ENCODE assay signal across 8 cellular contexts in genomic region chr2:32011566-32011960, GRCh38. TPM values are rescaled to one million over a fixed set of nuclear protein-coding genes. Genes with fewer than 3 reads are reported as not detected.
DNase-seq lines count a peak whose midpoint lies in the region; FAIRE-seq and TF ChIP-seq lines count a peak whose summit lies in the region.

No MANE protein-coding gene starts in this region.

- no peaks in the 10 kb centered on the region for H3K27me3 ChIP-seq in Peyer's patch
- no peaks in the 10 kb centered on the region for H3K27me3 ChIP-seq in sigmoid colon

- peaks cover 0 to 5% (median 0%) of the 10 kb centered on the region in 3 donors for H3K36me3 ChIP-seq in Peyer's patch
- H3K36me3 ChIP-seq in sigmoid colon = peaks cover 0 to 23% (median 0%) of the 10 kb centered on the region in 4 donors

- DNase-seq in GM12891 (ENCODE audit: insufficient read length, low spot score) (no peak), Peyer's patch (no peak), epithelial cell of prostate (ENCODE audit: low read depth, low spot score) (no peak), sigmoid colon (no peak), superior temporal gyrus (ENCODE audit: extremely low spot score) (no peak), putamen (ENCODE audit: low spot score) (no peak), occipital lobe (lab: John Stamatoyannopoulos, UW) (no peak)
- no peak for DNase-seq in effector CD8-positive, alpha-beta T cell (lab: John Stamatoyannopoulos, UW)

- no peak for FAIRE-seq in GM12891 (lab: Jason Lieb, UNC)

- TF ChIP-seq POLR2A in GM12891 (IDR thresholded peaks at IDR 0.05; ENCODE audit: low read depth, low read length) (no peak), Peyer's patch (IDR thresholded peaks at IDR 0.05) (no peak), sigmoid colon (IDR thresholded peaks at IDR 0.05) (no peak)

- H3K27ac ChIP-seq in Peyer's patch (peak overlapping the region; percentile 93 to 99 (median 96)), epithelial cell of prostate (peak overlapping the region; percentile 91), sigmoid colon (peak overlapping the region; percentile 91 to 95 (median 92))

- intact Hi-C loops in sigmoid colon (cut with DNase I) = loop anchor here (10.0 kb wide), 1 partner anchor 1787 kb away; no protein-coding TSS in a partner anchor

- WGBS in sigmoid colon, 2 donors = 84 to 89% methylated on average over 4 of the region's 4 CpGs

- H3K9me3 ChIP-seq in Peyer's patch (no peaks in the 10 kb centered on the region), sigmoid colon (no peaks in the 10 kb centered on the region)

- H3K4me1 ChIP-seq in Peyer's patch (peaks cover 3 to 25% (median 6%) of the 10 kb centered on the region in 4 donors), sigmoid colon (peaks cover 3 to 35% (median 23%) of the 10 kb centered on the region in 4 donors)

- TF ChIP-seq CTCF in Peyer's patch (IDR thresholded peaks at IDR 0.05) (no peak), sigmoid colon (IDR thresholded peaks at IDR 0.05) (no peak)

- TF ChIP-seq EP300 in sigmoid colon (IDR thresholded peaks at IDR 0.05) = no peak

- peak overlapping the region; percentile 61 to 99 (median 85) for H3K4me3 ChIP-seq in Peyer's patch
- H3K4me3 ChIP-seq in sigmoid colon = peak overlapping the region; percentile 64 to 97 (median 88)

TF ChIP-seq in GM12891, 5 proteins besides CTCF, POLR2A, EP300 and RAD21:
- TF ChIP-seq TAF1 (IDR thresholded peaks at IDR 0.05; ENCODE audit: low read depth, low read length) (no peak), SPI1 (IDR thresholded peaks at IDR 0.05; ENCODE audit: low read depth, low read length) (peak; percentile 65)

RNA-seq across cellular contexts. Expression of gene MEMO1, which starts 0.8 kb away (rescaled TPM):
- 43.7 TPM for polyA plus RNA-seq in GM12891 (2012; ENCODE audit: low read depth, missing spikeins)
- total RNA-seq in Peyer's patch (10 to 100 TPM in 3 of 4 donors, 1 to 10 TPM in 1; 5.2 to 27.3 (median 21.7) TPM), sigmoid colon (10 to 100 TPM; 18.3 to 39.6 (median 24.6) TPM), occipital lobe (79.1 TPM)
- 10 to 100 TPM; 23.4 to 35.6 (median 32.3) TPM for polyA plus RNA-seq in sigmoid colon

RNA-seq across cellular contexts. Expression of gene DPY30, which starts 28.0 kb away (rescaled TPM):
- 91.0 TPM for polyA plus RNA-seq in GM12891 (2012; ENCODE audit: low read depth, missing spikeins)
- total RNA-seq in Peyer's patch (10 to 100 TPM; 29.5 to 45.4 (median 36.3) TPM), sigmoid colon (100 to 1,000 TPM in 1 of 4 donors, 10 to 100 TPM in 3; 67.2 to 102 (median 69.0) TPM), occipital lobe (58.8 TPM)
- 100 to 1,000 TPM in 2 of 3 donors, 10 to 100 TPM in 1; 60.6 to 133 (median 102) TPM for polyA plus RNA-seq in sigmoid colon

RNA-seq across cellular contexts. Expression of gene SPAST, which starts 51.8 kb away (rescaled TPM):
- polyA plus RNA-seq in GM12891 (2012; ENCODE audit: low read depth, missing spikeins) = 3.6 TPM
- total RNA-seq in Peyer's patch (10 to 100 TPM; 18.2 to 46.9 (median 23.4) TPM), sigmoid colon (10 to 100 TPM; 12.2 to 24.2 (median 15.1) TPM), occipital lobe (240 TPM)
- 1 to 10 TPM; 4.6 to 6.3 (median 6.0) TPM for polyA plus RNA-seq in sigmoid colon
